ENCODE assay signal across 8 cellular contexts in the genomic region with DNA sequence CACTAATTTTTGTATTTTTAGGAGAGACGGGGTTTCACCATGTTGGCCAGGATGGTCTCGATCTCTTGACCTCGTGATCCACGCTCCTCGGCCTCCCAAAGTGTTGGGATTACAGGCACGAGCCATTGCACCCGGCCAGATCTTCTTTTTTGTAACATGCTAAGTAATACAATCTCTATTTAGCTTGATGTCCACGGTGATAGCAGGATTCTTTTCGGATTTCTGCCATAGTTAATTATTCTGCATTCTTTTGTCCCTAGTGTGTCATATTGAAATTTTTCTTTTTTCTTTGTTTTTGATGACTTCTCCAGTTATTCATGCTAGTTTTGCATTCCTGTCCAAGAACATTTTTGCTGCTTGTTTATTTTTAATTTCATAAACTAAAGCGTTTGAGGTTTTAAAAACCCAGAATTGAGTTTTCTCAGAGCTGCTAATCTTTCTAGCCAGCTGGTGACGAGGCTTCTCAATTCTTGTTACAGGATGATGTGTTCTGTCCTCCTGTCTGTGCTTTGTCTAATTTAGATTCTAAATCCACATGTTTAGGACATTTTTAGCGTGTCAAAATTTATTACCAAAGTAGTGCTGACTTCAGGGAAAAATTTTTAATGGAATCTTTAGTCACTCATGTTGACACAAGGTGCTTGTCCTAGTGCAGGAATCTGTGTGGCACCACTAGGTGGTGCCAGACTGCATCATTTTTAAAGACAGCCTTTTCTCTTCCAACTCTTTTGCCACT. TPM values are rescaled to one million over a fixed set of nuclear protein-coding genes. Genes with fewer than 3 reads are reported as not detected.
DNase-seq lines count a peak whose midpoint lies in the region; ATAC-seq and TF ChIP-seq lines count a peak whose summit lies in the region.

No MANE protein-coding gene starts in this region.

- H3K4me3 ChIP-seq in choroid plexus epithelial cell (ENCODE audit: low read depth, low read length) (no peak overlapping the region), right lobe of liver (no peak overlapping the region), suprapubic skin (no peak overlapping the region)

- H3K4me1 ChIP-seq in right lobe of liver = peaks cover 0 to 4% (median 2%) of the 10 kb centered on the region in 4 donors
- H3K4me1 ChIP-seq in suprapubic skin = peaks cover 62% of the 10 kb centered on the region

- H3K36me3 ChIP-seq in right lobe of liver = no peaks in the 10 kb centered on the region
- no peaks in the 10 kb centered on the region for H3K36me3 ChIP-seq in suprapubic skin

- 67% methylated on average over 10 of the region's 12 CpGs for WGBS in right lobe of liver (ENCODE audit: insufficient coverage, low coverage, low lambda C conversion rate, missing lambda C conversion rate)
- 69% methylated on average over 12 of the region's 12 CpGs for WGBS in suprapubic skin

- intact Hi-C loops in right lobe of liver (cut with DNase I) = no loop called here

- TF ChIP-seq CTCF in LNCAP (IDR thresholded peaks at IDR 0.05) = peak; percentile 97
- TF ChIP-seq CTCF in choroid plexus epithelial cell (conservative IDR thresholded peaks at IDR 0.05; ENCODE audit: low read depth, low read length) = peak; percentile 88
- peak; percentile 79 to 96 (median 94) for TF ChIP-seq CTCF in right lobe of liver (IDR thresholded peaks at IDR 0.05)
- TF ChIP-seq CTCF in suprapubic skin (IDR thresholded peaks at IDR 0.05) = peak; percentile 84

- TF ChIP-seq POLR2A in right lobe of liver (IDR thresholded peaks at IDR 0.05) (no peak), suprapubic skin (IDR thresholded peaks at IDR 0.05) (no peak)

- H3K27me3 ChIP-seq in right lobe of liver (no peaks in the 10 kb centered on the region), suprapubic skin (no peaks in the 10 kb centered on the region)

- no peak for TF ChIP-seq EP300 in suprapubic skin (IDR thresholded peaks at IDR 0.05)

- H3K9me3 ChIP-seq in right lobe of liver = no peaks in the 10 kb centered on the region
- no peaks in the 10 kb centered on the region for H3K9me3 ChIP-seq in suprapubic skin

- H3K27ac ChIP-seq in right lobe of liver = no peak overlapping the region
- H3K27ac ChIP-seq in suprapubic skin = peak overlapping the region; percentile 30

- peak; percentile 33 to 45 for DNase-seq in NCI-H2081 (lab: John Stamatoyannopoulos, UW)
- DNase-seq in NCI-H2081 treated with DMSO at 0.1 percent for 48 hours (lab: John Stamatoyannopoulos, UW) = no peak
- peak in 3 of 5 donors; percentile 15 to 48 (median 24) for DNase-seq in T-helper 1 cell
- DNase-seq in choroid plexus epithelial cell (ENCODE audit: low read depth) = peak; percentile 82
- peak in 1 of 3 donors; percentile 39 for DNase-seq in right lobe of liver
- DNase-seq in suprapubic skin (ENCODE audit: low spot score in 2 of 2) = no peak

- ATAC-seq in right lobe of liver (peak; percentile 88 to 93 (median 90)), HG03280 (IDR thresholded peaks at IDR 0.05; ENCODE audit: unreplicated experiment) (no peak)

RNA-seq across cellular contexts. Expression of gene NF2, which starts 21.8 kb away (rescaled TPM):
- total RNA-seq in right lobe of liver (10 to 100 TPM in 5 of 6 experiments, 1 to 10 TPM in 1; 9.6 to 24.8 (median 14.0) TPM), suprapubic skin (10 to 100 TPM; 32.4 to 36.8 (median 34.4) TPM)

RNA-seq across cellular contexts. Expression of gene NIPSNAP1, which starts 44.3 kb away (rescaled TPM):
- total RNA-seq in right lobe of liver (100 to 1,000 TPM in 5 of 6 experiments, 10 to 100 TPM in 1; 94.5 to 149 (median 141) TPM), suprapubic skin (10 to 100 TPM; 13.1 to 38.3 (median 20.9) TPM)

Comparison
In these comparisons a context has a peak if more than half of its experiments do, and no peak if none do; other contexts are left out.
1. DNase-seq: peak in NCI-H2081 (2 of 2), T-helper 1 cell (3 of 5) and choroid plexus epithelial cell (single experiment); none in NCI-H2081 treated with DMSO at 0.1 percent for 48 hours (single experiment) and suprapubic skin (0 of 2).
2. Peak in every context shown above with its lines, with median percentiles within 50 percentile points of each other: CTCF ChIP-seq.